ENCODE assay signal across 20 cellular contexts in the genomic region with DNA sequence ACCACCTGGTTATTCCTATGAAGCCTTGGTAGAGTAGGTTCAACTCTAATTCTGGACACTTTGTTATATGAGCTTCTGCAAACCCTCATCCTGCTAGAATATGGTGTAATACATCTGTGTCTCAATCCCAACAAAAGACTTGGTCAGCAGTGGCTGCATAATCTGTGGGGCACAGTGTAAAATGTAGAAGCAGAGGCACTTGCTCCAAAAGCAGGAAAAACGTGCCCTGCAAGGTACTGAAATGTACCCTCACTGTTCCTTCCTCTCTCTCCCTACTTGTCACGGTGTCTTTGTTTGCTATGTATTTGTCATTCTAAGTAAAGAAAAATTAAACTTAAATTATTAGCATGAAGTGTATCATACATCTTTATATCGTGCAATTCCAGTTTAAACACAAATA.
DNase-seq lines count a peak whose midpoint lies in the region; ATAC-seq and TF ChIP-seq lines count a peak whose summit lies in the region.
"Had no signal": no experiment of that assay in that cellular context is flagged by ENCODE, and none has a peak within 500 bp of the region (broad histone marks: within the 10 kb centered on the region; RNA-seq: fewer than 3 reads in every experiment).

No MANE protein-coding gene starts in this region.

- no peak for TF ChIP-seq CTCF in VCaP (conservative IDR thresholded peaks at IDR 0.05)

- DNase-seq in SIG-M5 treated with dmso at 0.1 percent for 504 hours (lab: John Stamatoyannopoulos, UW; ENCODE audit: unreplicated experiment) = peak; percentile 68
- DNase-seq in SIG-M5 (lab: John Stamatoyannopoulos, UW) = no peak
- DNase-seq in NOMO-1 treated with DMSO at 0.1 percent for 48 hours (lab: John Stamatoyannopoulos, UW; ENCODE audit: unreplicated experiment) = peak; percentile 20
- DNase-seq in NCI-H1092 (lab: John Stamatoyannopoulos, UW) = no peak
- DNase-seq: 8988T; AML-193; C1 segment of cervical spinal cord; CD8-positive, alpha-beta memory T cell; Karpas-422; NCI-H1105 treated with DMSO at 0.1 percent for 48 hours; NCI-H2029 treated with DMSO at 0.1 percent for 48 hours; NCI-H524 treated with DMSO at 0.1 percent for 48 hours; NCI-H82; PC-9; RPMI8226; SHP77 treated with DMSO at 0.1 percent for 48 hours had no signal

- no peak for ATAC-seq in GM21515 (IDR thresholded peaks at IDR 0.05; ENCODE audit: unreplicated experiment)
- ATAC-seq in HG02759 (IDR thresholded peaks at IDR 0.05; ENCODE audit: unreplicated experiment) = no peak
- no peak for ATAC-seq in GM18505 (IDR thresholded peaks at IDR 0.05; ENCODE audit: unreplicated experiment)

- H3K27ac ChIP-seq in VCaP = peak overlapping the region; percentile 44
- H3K27ac ChIP-seq: PC-9 had no signal

- TF ChIP-seq POLR2A in GM18505 (IDR thresholded peaks at IDR 0.05; ENCODE audit: borderline replicate concordance, extremely low read depth, insufficient read depth, insufficient read length) = no peak

Comparison
In these comparisons a context has a peak if more than half of its experiments do, and no peak if none do; other contexts are left out.
1. DNase-seq: peak in SIG-M5 treated with dmso at 0.1 percent for 504 hours (single experiment) and NOMO-1 treated with DMSO at 0.1 percent for 48 hours (single experiment); none in SIG-M5 (single experiment) and NCI-H1092 (single experiment).